Comparison of ENCODE assay signal across 8 cellular contexts in the genomic region with DNA sequence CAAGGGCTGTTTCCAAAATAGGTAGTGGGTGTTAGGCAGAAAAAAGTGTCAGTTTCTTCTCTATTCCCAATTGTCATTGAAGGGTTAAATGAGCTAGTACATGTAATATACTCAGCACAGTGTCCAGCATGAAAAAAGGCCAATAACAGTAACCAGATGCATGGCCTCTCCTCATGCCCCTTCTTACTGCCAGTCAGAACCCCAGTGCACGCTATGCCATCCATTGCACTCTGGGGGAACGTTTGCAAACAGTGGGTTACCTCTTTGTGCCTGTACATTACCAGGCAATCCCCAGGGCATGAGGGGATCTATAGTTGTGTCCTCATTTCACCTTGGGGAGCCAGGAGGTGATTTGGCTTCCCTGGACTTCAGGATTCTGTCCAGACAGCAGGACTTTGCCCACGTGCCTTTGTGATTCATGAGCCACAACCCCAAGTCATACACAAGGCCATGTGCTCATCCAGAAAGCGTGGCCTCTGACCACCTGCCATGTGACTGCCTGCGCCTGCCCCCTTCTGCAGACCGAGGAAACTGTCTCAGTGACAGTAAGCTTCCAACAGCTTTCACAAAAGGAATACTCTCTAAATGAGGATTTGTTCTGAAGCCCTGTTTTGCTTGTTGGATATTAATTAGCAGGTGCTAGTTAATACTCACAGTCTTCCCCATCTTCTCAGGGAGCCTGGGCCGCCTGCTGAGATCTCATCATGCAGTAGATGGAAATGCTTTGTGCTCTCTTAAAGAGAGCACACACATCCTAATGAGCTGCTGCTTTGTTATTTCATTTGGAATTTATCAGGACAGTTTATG. TPM values are rescaled to one million over a fixed set of nuclear protein-coding genes. Genes with fewer than 3 reads are reported as not detected.
A peak's percentile ranks its signal among the peaks of the same experiment; 100 is the strongest.
DNase-seq lines count a peak whose midpoint lies in the region; ATAC-seq and TF ChIP-seq lines count a peak whose summit lies in the region.

No MANE protein-coding gene starts in this region.

- H3K27ac ChIP-seq in RWPE1: 0 out of 2 replicates have a peak overlapping the region, but pooled peaks have one; percentile 7
- H3K27ac ChIP-seq in osteoblast (ENCODE audit: low read depth, low read length): peak overlapping the region; percentile 60

- TF ChIP-seq POLR2A in erythroblast (IDR thresholded peaks at IDR 0.05; ENCODE audit: low read length): no peak

- peaks cover 35% of the 10 kb centered on the region for H3K4me1 ChIP-seq in osteoblast (ENCODE audit: insufficient read depth, low read length)

- H2AFZ ChIP-seq in osteoblast (ENCODE audit: low read length): peak overlapping the region; percentile 55

- no peaks in the 10 kb centered on the region for H3K36me3 ChIP-seq in osteoblast (ENCODE audit: insufficient read depth, low read length)

- H3K4me2 ChIP-seq in osteoblast (ENCODE audit: insufficient read depth, low read length): peak overlapping the region; percentile 28

- H4K20me1 ChIP-seq in osteoblast (ENCODE audit: insufficient read depth, low read length): no peaks in the 10 kb centered on the region

- CTCF ChIA-PET in RWPE1 (lab: Yijun Ruan, JAX): interaction anchor here (0.6 to 1.1 kb wide), 2 partner anchors 26 to 36 kb away, joined by 3 to 5 read pairs; no protein-coding TSS in a partner anchor

- H3K79me2 ChIP-seq in osteoblast (ENCODE audit: insufficient read depth, low read length): no peaks in the 10 kb centered on the region

- H3K27me3 ChIP-seq in osteoblast (ENCODE audit: insufficient read depth, low read length): no peaks in the 10 kb centered on the region

- DNase-seq in EL (peak; percentile 88), RWPE1 (ENCODE audit: low spot score) (peak; percentile 29), fibroblast of the aortic adventitia (ENCODE audit: low read depth) (peak; percentile 73), osteoblast (ENCODE audit: insufficient read length, low spot score, missing footprints) (peak; percentile 87), erythroblast (lab: John Stamatoyannopoulos, UW) (no peak), activated gamma-delta T cell treated with Interleukin-2 at 50 U/mL for 16 hours (no peak)
- no peak for DNase-seq in stimulated activated CD4-positive, alpha-beta T cell treated with anti-CD3 and anti-CD28 coated beads, Interleukin-15, amount 100 ng/mL, for 24 hours

- POLR2A ChIA-PET in RWPE1 (lab: Yijun Ruan, JAX; ENCODE audit: low non-redundant PET): no interaction called here

- no peaks in the 10 kb centered on the region for H3K9me3 ChIP-seq in osteoblast (ENCODE audit: low read depth, low read length)

- TF ChIP-seq CTCF in RWPE1 (conservative IDR thresholded peaks at IDR 0.05; ENCODE audit: low read depth) (no peak), fibroblast of the aortic adventitia (IDR thresholded peaks at IDR 0.05; ENCODE audit: insufficient read depth, low read length) (peak; percentile 17), osteoblast (IDR thresholded peaks at IDR 0.05; ENCODE audit: extremely low read depth, low read depth, low read length) (peak; percentile 50)

- no peak for ATAC-seq in HG02970 (IDR thresholded peaks at IDR 0.05; ENCODE audit: low FRiP score, unreplicated experiment)

- no peak overlapping the region for H3K4me3 ChIP-seq in fibroblast of the aortic adventitia (ENCODE audit: low read depth, low read length)
- no peak overlapping the region for H3K4me3 ChIP-seq in osteoblast (ENCODE audit: insufficient read depth, low read length)

RNA-seq across cellular contexts. Expression of a gene that starts 36.8 kb away (rescaled TPM):
- total RNA-seq in fibroblast of the aortic adventitia (ENCODE audit: low replicate concordance) (41.0 and 47.5 TPM in 2 replicates), osteoblast (39.8 and 72.5 TPM in 2 replicates)

Comparison
In these comparisons a context has a peak if more than half of its experiments do, and no peak if none do; other contexts are left out.
1. DNase-seq: peak in EL (single experiment), RWPE1 (single experiment), fibroblast of the aortic adventitia (single experiment) and osteoblast (single experiment); none in stimulated activated CD4-positive, alpha-beta T cell treated with anti-CD3 and anti-CD28 coated beads, Interleukin-15, amount 100 ng/mL, for 24 hours (single experiment), erythroblast (0 of 2) and activated gamma-delta T cell treated with Interleukin-2 at 50 U/mL for 16 hours (single experiment).